26 cellular contexts compared by ENCODE assay signal in genomic region chr1:211715976-211716375, GRCh38. TPM values are rescaled to one million over a fixed set of nuclear protein-coding genes. Genes with fewer than 3 reads are reported as not detected.
DNase-seq lines count a peak whose midpoint lies in the region; ATAC-seq and TF ChIP-seq lines count a peak whose summit lies in the region.
"Had no signal": no experiment of that assay in that cellular context is flagged by ENCODE, and none has a peak within 500 bp of the region (broad histone marks: within the 10 kb centered on the region; RNA-seq: fewer than 3 reads in every experiment).

No MANE protein-coding gene starts in this region.

- ATAC-seq in heart right ventricle (peak in 7 of 8 donors; percentile 34 to 82 (median 61)), SK-N-SH treated with all-trans-retinoic acid at 6 μM for 48 hours (no peak)
- ATAC-seq in stimulated activated naive B cell treated with anti-CD40 and anti-IgM and Interleukin-4, amounts not matched to agents 10 μg/mL and 1 μg/mL and 100 μg/mL, for 72 hours (replicated peaks): peak; percentile 69 to 76
- ATAC-seq: activated CD8-positive, alpha-beta T cell treated with anti-CD3 and anti-CD28 coated beads for 36 hours; natural killer cell treated with Interleukin-12 subunit alpha and Interleukin-12 subunit beta and Interleukin-15 and Interleukin-18, amount 100 ng/mL, for 72 hours had no signal

- H3K27me3 ChIP-seq in heart right ventricle: no peaks in the 10 kb centered on the region
- H3K27me3 ChIP-seq: transverse colon had no signal

- H3K27ac ChIP-seq in heart right ventricle: no peak overlapping the region
- H3K27ac ChIP-seq: esophagus muscularis mucosa, transverse colon had no signal

- H3K4me3 ChIP-seq in heart right ventricle: no peak overlapping the region
- no peak overlapping the region for H3K4me3 ChIP-seq in lower leg skin (ENCODE audit: low read depth, poor library complexity, severe bottlenecking)
- H3K4me3 ChIP-seq: esophagus muscularis mucosa, transverse colon had no signal

- H3K27ac Mint-ChIP-seq in stimulated activated naive B cell treated with anti-CD40 and anti-IgM and Interleukin-4, amounts not matched to agents 10 μg/mL and 1 μg/mL and 100 μg/mL, for 72 hours: no peak overlapping the region
- H3K27ac Mint-ChIP-seq: activated CD8-positive, alpha-beta T cell treated with anti-CD3 and anti-CD28 coated beads for 36 hours; activated naive CD4-positive, alpha-beta T cell treated with anti-CD3 and anti-CD28 coated beads for 36 hours; B cell; natural killer cell treated with Interleukin-12 subunit alpha and Interleukin-12 subunit beta and Interleukin-15 and Interleukin-18, amount 100 ng/mL, for 72 hours had no signal

- intact Hi-C loops in heart right ventricle (cut with DNase I) (no loop called here), cardiac septum (cut with DNase I) (no loop called here), lower leg skin (cut with DNase I; ENCODE audit: low total_unique reads) (no loop called here)

- peaks cover 0 to 13% (median 6%) of the 10 kb centered on the region in 9 donors for H3K4me1 ChIP-seq in heart right ventricle
- H3K4me1 ChIP-seq: esophagus muscularis mucosa, transverse colon had no signal

- TF ChIP-seq CTCF in heart right ventricle (IDR thresholded peaks at IDR 0.05) (no peak), lower leg skin (IDR thresholded peaks at IDR 0.05) (no peak)

- peaks cover 1 to 11% of the 10 kb centered on the region in 2 donors for H3K4me1 Mint-ChIP-seq in stimulated activated naive B cell treated with anti-CD40 and anti-IgM and Interleukin-4, amounts not matched to agents 10 μg/mL and 1 μg/mL and 100 μg/mL, for 72 hours

- H3K4me3 Mint-ChIP-seq in stimulated activated naive B cell treated with anti-CD40 and anti-IgM and Interleukin-4, amounts not matched to agents 10 μg/mL and 1 μg/mL and 100 μg/mL, for 72 hours: peak overlapping the region in 1 of 2 donors; percentile 39
- H3K4me3 Mint-ChIP-seq: activated CD8-positive, alpha-beta T cell treated with anti-CD3 and anti-CD28 coated beads for 36 hours; activated naive CD4-positive, alpha-beta T cell treated with anti-CD3 and anti-CD28 coated beads for 36 hours; B cell; natural killer cell treated with Interleukin-12 subunit alpha and Interleukin-12 subunit beta and Interleukin-15 and Interleukin-18, amount 100 ng/mL, for 72 hours had no signal

- 50 to 51% methylated on average over 2 of the region's 2 CpGs for WGBS in heart right ventricle, 2 donors
- WGBS in lower leg skin, 2 donors: 62% methylated on average over 2 of the region's 2 CpGs

- DNase-seq in heart right ventricle (no peak), cardiac septum (ENCODE audit: low spot score) (no peak), NAMALWA (ENCODE audit: low spot score) (peak; percentile 36), SK-N-DZ (ENCODE audit: low spot score) (peak; percentile 76), lower leg skin (ENCODE audit: low spot score in 2 of 2) (no peak), mesenteric fat pad (ENCODE audit: low spot score) (no peak)
- no peak for DNase-seq in stimulated activated naive B cell treated with anti-CD40 and anti-IgM and Interleukin-4, amounts not matched to agents 10 μg/mL and 1 μg/mL and 100 μg/mL, for 72 hours
- DNase-seq: ACHN; activated CD8-positive, alpha-beta memory T cell treated with anti-CD3 and anti-CD28 coated beads, Interleukin-2, amount 50 U/mL, for 48 hours; activated CD8-positive, alpha-beta T cell treated with anti-CD3 and anti-CD28 coated beads for 36 hours; activated naive CD4-positive, alpha-beta T cell treated with anti-CD3 and anti-CD28 coated beads for 36 hours; foreskin fibroblast; GOT3; head of caudate nucleus; kidney glomerular epithelial cell; NCI-H1105 treated with DMSO at 0.1 percent for 48 hours; NCI-H2029; OCI-M1; stimulated activated CD4-positive, alpha-beta T cell treated with anti-CD3 and anti-CD28 coated beads, Interleukin-15, amount 100 ng/mL, for 24 hours; stimulated activated CD4-positive, alpha-beta T cell treated with anti-CD3 and anti-CD28 coated beads, Interleukin-4, amount 100 ng/mL, for 4 hours; SW 1271; transverse colon had no signal

- no peaks in the 10 kb centered on the region for H3K27me3 Mint-ChIP-seq in stimulated activated naive B cell treated with anti-CD40 and anti-IgM and Interleukin-4, amounts not matched to agents 10 μg/mL and 1 μg/mL and 100 μg/mL, for 72 hours
- H3K27me3 Mint-ChIP-seq: activated CD8-positive, alpha-beta T cell treated with anti-CD3 and anti-CD28 coated beads for 36 hours; B cell; natural killer cell treated with Interleukin-12 subunit alpha and Interleukin-12 subunit beta and Interleukin-15 and Interleukin-18, amount 100 ng/mL, for 72 hours had no signal

- H3K36me3 ChIP-seq in heart right ventricle: no peaks in the 10 kb centered on the region
- H3K36me3 ChIP-seq: esophagus muscularis mucosa, transverse colon had no signal

- TF ChIP-seq POLR2A in lower leg skin (IDR thresholded peaks at IDR 0.05): no peak

- H3K9me3 Mint-ChIP-seq in stimulated activated naive B cell treated with anti-CD40 and anti-IgM and Interleukin-4, amounts not matched to agents 10 μg/mL and 1 μg/mL and 100 μg/mL, for 72 hours: peaks cover 5 to 11% of the 10 kb centered on the region in 2 donors
- H3K9me3 Mint-ChIP-seq: activated naive CD4-positive, alpha-beta T cell treated with anti-CD3 and anti-CD28 coated beads for 36 hours; natural killer cell treated with Interleukin-12 subunit alpha and Interleukin-12 subunit beta and Interleukin-15 and Interleukin-18, amount 100 ng/mL, for 72 hours had no signal

- H3K36me3 Mint-ChIP-seq in stimulated activated naive B cell treated with anti-CD40 and anti-IgM and Interleukin-4, amounts not matched to agents 10 μg/mL and 1 μg/mL and 100 μg/mL, for 72 hours: peaks cover 3 to 5% of the 10 kb centered on the region in 2 donors
- H3K36me3 Mint-ChIP-seq: natural killer cell treated with Interleukin-12 subunit alpha and Interleukin-12 subunit beta and Interleukin-15 and Interleukin-18, amount 100 ng/mL, for 72 hours had no signal

- H3K9me3 ChIP-seq in heart right ventricle: no peaks in the 10 kb centered on the region
- H3K9me3 ChIP-seq: esophagus muscularis mucosa, transverse colon had no signal

TF ChIP-seq in SK-N-SH treated with all-trans-retinoic acid at 6 μM for 48 hours, 23 proteins besides CTCF, POLR2A, EP300 and RAD21:
- no peak for TF ChIP-seq ZNF8 (CRISPR knock-in tag; IDR thresholded peaks at IDR 0.05)
- no peak for TF ChIP-seq CREB5 (CRISPR knock-in tag; IDR thresholded peaks at IDR 0.05; ENCODE audit: low read depth)
- TF ChIP-seq TOX (CRISPR knock-in tag; IDR thresholded peaks at IDR 0.05; ENCODE audit: borderline replicate concordance): no peak
- TF ChIP-seq TCF4 (CRISPR knock-in tag; IDR thresholded peaks at IDR 0.05; ENCODE audit: borderline replicate concordance): no peak
- no peak for TF ChIP-seq ESRRG (CRISPR knock-in tag; IDR thresholded peaks at IDR 0.05)
- no peak for TF ChIP-seq ISL1 (CRISPR knock-in tag; IDR thresholded peaks at IDR 0.05)
- TF ChIP-seq POU6F1 (CRISPR knock-in tag; IDR thresholded peaks at IDR 0.05; ENCODE audit: borderline replicate concordance, low read depth): no peak

RNA-seq across cellular contexts. Expression of gene NEK2, which starts 40.6 kb away (rescaled TPM):
- total RNA-seq in heart right ventricle (1 to 10 TPM in 2 of 10 donors, under 1 TPM in 3, not detected in 5; 0.12 to 2.1 (median 0.23) TPM), cardiac septum (not detected), lower leg skin (1 to 10 TPM in 3 of 4 donors, not detected in 1; 1.5 to 3.7 (median 2.7) TPM), mesenteric fat pad (not detected)
- under 1 TPM in 1 of 2 donors, not detected in 1; 0.04 TPM for polyA plus RNA-seq in heart right ventricle
- polyA plus RNA-seq in SK-N-DZ (2014; cell fraction: cytosol; rRNA removed): 74.5 and 81.0 TPM in 2 replicates
- polyA plus RNA-seq in SK-N-DZ (2014; cell fraction: nucleus; rRNA removed): 34.4 and 40.4 TPM in 2 replicates
- total RNA-seq: B cell, esophagus muscularis mucosa had no signal

Comparison
In these comparisons a context has a peak if more than half of its experiments do, and no peak if none do; other contexts are left out.
1. DNase-seq: peak in NAMALWA (single experiment) and SK-N-DZ (single experiment); none in heart right ventricle (0 of 2), cardiac septum (single experiment), stimulated activated naive B cell treated with anti-CD40 and anti-IgM and Interleukin-4, amounts not matched to agents 10 μg/mL and 1 μg/mL and 100 μg/mL, for 72 hours (single experiment), lower leg skin (0 of 2) and mesenteric fat pad (single experiment).